ENCODE assay signal across 17 cellular contexts in the genomic region with DNA sequence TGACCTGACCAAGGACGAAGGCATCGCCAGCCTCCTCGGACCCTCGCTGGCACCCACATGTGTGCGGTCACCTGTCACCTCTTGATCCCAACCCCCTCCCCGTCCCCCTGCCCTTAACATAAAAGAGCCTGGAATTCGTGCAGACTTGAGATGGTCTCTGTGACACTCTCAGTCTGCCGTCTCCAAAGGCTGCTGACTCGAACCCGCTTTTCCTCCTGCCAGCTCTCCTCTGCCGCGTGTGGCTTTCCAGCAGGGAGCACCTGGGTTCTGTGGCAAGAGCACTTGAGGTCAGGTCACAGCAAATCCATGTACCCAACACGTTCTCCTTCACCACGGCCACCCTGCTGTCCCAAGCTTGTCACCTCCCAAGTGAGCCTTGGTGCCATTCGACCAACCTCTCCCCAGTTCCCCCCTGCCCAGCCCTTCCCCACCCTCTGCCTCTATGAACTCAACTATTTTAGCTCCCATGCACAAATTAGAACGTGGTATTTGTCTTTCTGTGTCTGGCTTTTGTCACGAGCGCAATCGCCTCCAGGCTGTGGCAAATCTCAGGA.
DNase-seq lines count a peak whose midpoint lies in the region; ATAC-seq and TF ChIP-seq lines count a peak whose summit lies in the region.
"Had no signal": no experiment of that assay in that cellular context is flagged by ENCODE, and none has a peak within 500 bp of the region (broad histone marks: within the 10 kb centered on the region; RNA-seq: fewer than 3 reads in every experiment).

No MANE protein-coding gene starts in this region.

- H3K27me3 Mint-ChIP-seq in activated naive CD8-positive, alpha-beta T cell, result no peaks in the 10 kb centered on the region
- H3K27me3 Mint-ChIP-seq in activated naive CD8-positive, alpha-beta T cell treated with anti-CD3 and anti-CD28 coated beads for 36 hours, result no peaks in the 10 kb centered on the region
- H3K27me3 Mint-ChIP-seq in CD14-positive monocyte (ENCODE audit: low read depth in 3 of 3) (peaks cover 0 to 1% (median 0%) of the 10 kb centered on the region in 3 donors), WTC11 (ENCODE audit: low read depth) (peaks cover 2% of the 10 kb centered on the region; the same call in 1 of the 2 replicates)
- H3K27me3 Mint-ChIP-seq: CD4-positive, alpha-beta memory T cell had no signal

- peak overlapping the region; percentile 47 for H3K23ac ChIP-seq in neuronal stem cell (ENCODE audit: low read depth, low read length, poor library complexity)

- no peak for TF ChIP-seq CTCF in CD14-positive monocyte (IDR thresholded peaks at IDR 0.05)
- no peak for TF ChIP-seq CTCF in WTC11 (IDR thresholded peaks at IDR 0.05)

- no peak overlapping the region for H3K14ac ChIP-seq in neuronal stem cell (ENCODE audit: low read length)

- peak overlapping the region; percentile 15 for H2BK15ac ChIP-seq in neuronal stem cell (ENCODE audit: low read length)

- no peaks in the 10 kb centered on the region for H3K36me3 ChIP-seq in neuronal stem cell (replicated peaks in 1 of 2; ENCODE audit: control insufficient read depth in 2 of 2, insufficient read depth in 2 of 2, low read length in 2 of 2)

- H3K4me3 ChIP-seq in neuronal stem cell (ENCODE audit: low read length in 2 of 2), result no peak overlapping the region
- H3K4me3 ChIP-seq: GM12878 had no signal

- no peak overlapping the region for H4K91ac ChIP-seq in neuronal stem cell (ENCODE audit: low read depth, low read length, poor library complexity)

- H3K9me3 ChIP-seq in neuronal stem cell (replicated peaks in 1 of 2; ENCODE audit: control insufficient read depth in 2 of 2, insufficient read depth in 1 of 2, low read depth in 1 of 2, low read length in 2 of 2), result peaks cover 0 to 4% of the 10 kb centered on the region in 2 donors

- peak overlapping the region; percentile 71 for H2AK5ac ChIP-seq in neuronal stem cell (ENCODE audit: low read depth, low read length)

- no peak overlapping the region for H4K8ac ChIP-seq in neuronal stem cell (ENCODE audit: low read depth, low read length)

- H3K27ac ChIP-seq in neuronal stem cell (replicated peaks; ENCODE audit: low read length), result no peak overlapping the region
- H3K27ac ChIP-seq: C4-2B had no signal

- CTCF ChIA-PET in WTC11 (lab: Charles Lee), result interaction anchor here (2.3 to 2.8 kb wide), 2 partner anchors 12 to 186 kb away, joined by 10 to 17 read pairs; no protein-coding TSS in a partner anchor

- H3K4me1 Mint-ChIP-seq in activated naive CD8-positive, alpha-beta T cell (ENCODE audit: low read depth), result peaks cover 2% of the 10 kb centered on the region
- no peaks in the 10 kb centered on the region for H3K4me1 Mint-ChIP-seq in activated naive CD8-positive, alpha-beta T cell treated with anti-CD3 and anti-CD28 coated beads for 36 hours
- H3K4me1 Mint-ChIP-seq in CD14-positive monocyte (no peaks in the 10 kb centered on the region), WTC11 (no peaks in the 10 kb centered on the region)

- peaks cover 0 to 52% (median 0%) of the 10 kb centered on the region in 3 experiments for H3K27me3 ChIP-seq in neuronal stem cell (ENCODE audit: control insufficient read depth in 3 of 3, insufficient read depth in 3 of 3, low read depth in 1 of 3, low read length in 3 of 3)

- no CpG with 5 or more reads among the region's 19 CpGs for WGBS in neuronal stem cell (ENCODE audit: extremely low coverage in 2 of 2, insufficient read length in 2 of 2, insufficient replicate concordance in 1 of 2), 2 donors

- H3K4me2 ChIP-seq in neuronal stem cell (ENCODE audit: insufficient read depth, low read length, poor library complexity, severe bottlenecking), result no peak overlapping the region

- no peak overlapping the region for H2BK12ac ChIP-seq in neuronal stem cell (ENCODE audit: low read length)

- H3K9me3 Mint-ChIP-seq in activated naive CD8-positive, alpha-beta T cell (ENCODE audit: low read depth), result no peaks in the 10 kb centered on the region
- no peaks in the 10 kb centered on the region for H3K9me3 Mint-ChIP-seq in activated naive CD8-positive, alpha-beta T cell treated with anti-CD3 and anti-CD28 coated beads for 36 hours
- H3K9me3 Mint-ChIP-seq in CD14-positive monocyte (peaks cover 19 to 27% (median 26%) of the 10 kb centered on the region in 7 donors), WTC11 (no peaks in the 10 kb centered on the region)
- H3K9me3 Mint-ChIP-seq: CD4-positive, alpha-beta memory T cell had no signal

- H2AFZ ChIP-seq in neuronal stem cell (ENCODE audit: low read length), result no peak overlapping the region

- H2BK120ac ChIP-seq in neuronal stem cell (ENCODE audit: low read depth, low read length), result no peak overlapping the region

- no peaks in the 10 kb centered on the region for H3K36me3 Mint-ChIP-seq in activated naive CD8-positive, alpha-beta T cell
- no peaks in the 10 kb centered on the region for H3K36me3 Mint-ChIP-seq in activated naive CD8-positive, alpha-beta T cell treated with anti-CD3 and anti-CD28 coated beads for 36 hours
- H3K36me3 Mint-ChIP-seq in CD14-positive monocyte, result peaks cover 29 to 59% of the 10 kb centered on the region in 2 donors
- no peaks in the 10 kb centered on the region for H3K36me3 Mint-ChIP-seq in WTC11

- ATAC-seq in WTC11, result no peak
- ATAC-seq: GM12878, HCT116 had no signal

- no peak overlapping the region for H3K4me3 Mint-ChIP-seq in activated naive CD8-positive, alpha-beta T cell
- no peak overlapping the region for H3K4me3 Mint-ChIP-seq in activated naive CD8-positive, alpha-beta T cell treated with anti-CD3 and anti-CD28 coated beads for 36 hours
- H3K4me3 Mint-ChIP-seq in CD14-positive monocyte, result no peak overlapping the region
- H3K4me3 Mint-ChIP-seq in WTC11, result no peak overlapping the region
- H3K4me3 Mint-ChIP-seq: CD4-positive, alpha-beta memory T cell; HFFc6 had no signal

- H2BK5ac ChIP-seq in neuronal stem cell (ENCODE audit: low read length), result no peak overlapping the region

- H3K4ac ChIP-seq in neuronal stem cell (ENCODE audit: low read length), result no peak overlapping the region

- intact Hi-C loops in CD14-positive monocyte (cut with micrococcal nuclease), result no loop called here

- H3K4me1 ChIP-seq in neuronal stem cell (ENCODE audit: control insufficient read depth in 2 of 2, insufficient read depth in 1 of 2, low read depth in 1 of 2, low read length in 2 of 2), result peaks cover 0 to 3% of the 10 kb centered on the region in 2 donors

- DNase-seq in activated naive CD8-positive, alpha-beta T cell treated with anti-CD3 and anti-CD28 coated beads for 36 hours, result no peak
- peak; percentile 34 for DNase-seq in CD14-positive monocyte (ENCODE audit: low spot score)
- DNase-seq in WTC11 (ENCODE audit: low spot score), result peak; percentile 6
- no peak for DNase-seq in neuronal stem cell (ENCODE audit: low spot score)
- no peak for DNase-seq in SKM-1 (lab: John Stamatoyannopoulos, UW; ENCODE audit: unreplicated experiment)
- DNase-seq in HUDEP-2 (lab: John Stamatoyannopoulos, UW; ENCODE audit: unreplicated experiment in 76 of 76), result no peak
- no peak for DNase-seq in glomerular visceral epithelial cell (ENCODE audit: extremely low spot score)
- DNase-seq: Calu3; CD4-positive, alpha-beta memory T cell; DMS79 treated with DMSO at 0.1 percent for 48 hours; GOT3; H7; HFFc6 had no signal

- POLR2A ChIA-PET in WTC11 (lab: Charles Lee), result no interaction called here

- peak overlapping the region; percentile 27 for H3K9ac ChIP-seq in neuronal stem cell (ENCODE audit: low read depth, low read length, poor library complexity)

- peaks cover 1% of the 10 kb centered on the region for H3K79me1 ChIP-seq in neuronal stem cell (ENCODE audit: low read depth, low read length)

- H3K27ac Mint-ChIP-seq in activated naive CD8-positive, alpha-beta T cell, result peak overlapping the region; percentile 50
- no peak overlapping the region for H3K27ac Mint-ChIP-seq in activated naive CD8-positive, alpha-beta T cell treated with anti-CD3 and anti-CD28 coated beads for 36 hours
- H3K27ac Mint-ChIP-seq in CD14-positive monocyte, result no peak overlapping the region
- no peak overlapping the region; the same call in 1 of the 2 replicates for H3K27ac Mint-ChIP-seq in WTC11
- H3K27ac Mint-ChIP-seq: HFFc6 had no signal

- H3K18ac ChIP-seq in neuronal stem cell (ENCODE audit: low read length), result peak overlapping the region; percentile 77

TF ChIP-seq in WTC11, 78 proteins besides CTCF, POLR2A, EP300 and RAD21:
- TF ChIP-seq ZBTB21 (CRISPR knock-in tag; IDR thresholded peaks at IDR 0.05; ENCODE audit: borderline replicate concordance), result no peak
- TF ChIP-seq, protein P1, sequence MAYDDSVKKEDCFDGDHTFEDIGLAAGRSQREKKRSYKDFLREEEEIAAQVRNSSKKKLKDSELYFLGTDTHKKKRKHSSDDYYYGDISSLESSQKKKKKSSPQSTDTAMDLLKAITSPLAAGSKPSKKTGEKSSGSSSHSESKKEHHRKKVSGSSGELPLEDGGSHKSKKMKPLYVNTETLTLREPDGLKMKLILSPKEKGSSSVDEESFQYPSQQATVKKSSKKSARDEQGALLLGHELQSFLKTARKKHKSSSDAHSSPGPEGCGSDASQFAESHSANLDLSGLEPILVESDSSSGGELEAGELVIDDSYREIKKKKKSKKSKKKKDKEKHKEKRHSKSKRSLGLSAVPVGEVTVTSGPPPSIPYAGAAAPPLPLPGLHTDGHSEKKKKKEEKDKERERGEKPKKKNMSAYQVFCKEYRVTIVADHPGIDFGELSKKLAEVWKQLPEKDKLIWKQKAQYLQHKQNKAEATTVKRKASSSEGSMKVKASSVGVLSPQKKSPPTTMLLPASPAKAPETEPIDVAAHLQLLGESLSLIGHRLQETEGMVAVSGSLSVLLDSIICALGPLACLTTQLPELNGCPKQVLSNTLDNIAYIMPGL (CRISPR knock-in tag; IDR thresholded peaks at IDR 0.05), result no peak
- TF ChIP-seq FOXJ3 (CRISPR knock-in tag; IDR thresholded peaks at IDR 0.05; ENCODE audit: borderline replicate concordance), result no peak
- TF ChIP-seq SMAD4 (CRISPR knock-in tag; IDR thresholded peaks at IDR 0.05), result no peak
TF ChIP-seq in WTC11: peak in this region for 0.

Comparison
In these comparisons a context has a peak if more than half of its experiments do, and no peak if none do; other contexts are left out.
1. DNase-seq: peak in CD14-positive monocyte (single experiment) and WTC11 (single experiment); none in activated naive CD8-positive, alpha-beta T cell treated with anti-CD3 and anti-CD28 coated beads for 36 hours (single experiment), neuronal stem cell (single experiment), SKM-1 (single experiment), HUDEP-2 (0 of 76) and glomerular visceral epithelial cell (single experiment).